1 cellular context compared by ENCODE assay signal in genomic region chr11:12140186-12140938, GRCh38.
TF ChIP-seq lines count a peak whose summit lies in the region.

No MANE protein-coding gene starts in this region.

TF ChIP-seq in IMR-90, 13 proteins besides CTCF, POLR2A, EP300 and RAD21 (continued from another document):
- TF ChIP-seq, protein P1, sequence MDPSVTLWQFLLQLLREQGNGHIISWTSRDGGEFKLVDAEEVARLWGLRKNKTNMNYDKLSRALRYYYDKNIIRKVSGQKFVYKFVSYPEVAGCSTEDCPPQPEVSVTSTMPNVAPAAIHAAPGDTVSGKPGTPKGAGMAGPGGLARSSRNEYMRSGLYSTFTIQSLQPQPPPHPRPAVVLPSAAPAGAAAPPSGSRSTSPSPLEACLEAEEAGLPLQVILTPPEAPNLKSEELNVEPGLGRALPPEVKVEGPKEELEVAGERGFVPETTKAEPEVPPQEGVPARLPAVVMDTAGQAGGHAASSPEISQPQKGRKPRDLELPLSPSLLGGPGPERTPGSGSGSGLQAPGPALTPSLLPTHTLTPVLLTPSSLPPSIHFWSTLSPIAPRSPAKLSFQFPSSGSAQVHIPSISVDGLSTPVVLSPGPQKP (IDR thresholded peaks at IDR 0.05; ENCODE audit: borderline replicate concordance, low read depth, low read length), result no peak
- TF ChIP-seq RCOR1 (IDR thresholded peaks at IDR 0.05; ENCODE audit: insufficient replicate concordance, low read length) (no peak), BHLHE40 (IDR thresholded peaks at IDR 0.05; ENCODE audit: low read depth, low read length) (no peak), SMC3 (IDR thresholded peaks at IDR 0.05; ENCODE audit: low read depth, low read length) (no peak), CHD1 (IDR thresholded peaks at IDR 0.05; ENCODE audit: low read depth, low read length) (no peak), FOS (IDR thresholded peaks at IDR 0.05; ENCODE audit: low read depth, low read length) (no peak), MAFK (IDR thresholded peaks at IDR 0.05; ENCODE audit: low read depth, low read length) (no peak), RFX5 (IDR thresholded peaks at IDR 0.05; ENCODE audit: low read depth, low read length) (no peak), USF2 (IDR thresholded peaks at IDR 0.05; ENCODE audit: low read depth, low read length) (no peak)
